Comparison of ENCODE assay signal across 1 cellular context in the genomic region with DNA sequence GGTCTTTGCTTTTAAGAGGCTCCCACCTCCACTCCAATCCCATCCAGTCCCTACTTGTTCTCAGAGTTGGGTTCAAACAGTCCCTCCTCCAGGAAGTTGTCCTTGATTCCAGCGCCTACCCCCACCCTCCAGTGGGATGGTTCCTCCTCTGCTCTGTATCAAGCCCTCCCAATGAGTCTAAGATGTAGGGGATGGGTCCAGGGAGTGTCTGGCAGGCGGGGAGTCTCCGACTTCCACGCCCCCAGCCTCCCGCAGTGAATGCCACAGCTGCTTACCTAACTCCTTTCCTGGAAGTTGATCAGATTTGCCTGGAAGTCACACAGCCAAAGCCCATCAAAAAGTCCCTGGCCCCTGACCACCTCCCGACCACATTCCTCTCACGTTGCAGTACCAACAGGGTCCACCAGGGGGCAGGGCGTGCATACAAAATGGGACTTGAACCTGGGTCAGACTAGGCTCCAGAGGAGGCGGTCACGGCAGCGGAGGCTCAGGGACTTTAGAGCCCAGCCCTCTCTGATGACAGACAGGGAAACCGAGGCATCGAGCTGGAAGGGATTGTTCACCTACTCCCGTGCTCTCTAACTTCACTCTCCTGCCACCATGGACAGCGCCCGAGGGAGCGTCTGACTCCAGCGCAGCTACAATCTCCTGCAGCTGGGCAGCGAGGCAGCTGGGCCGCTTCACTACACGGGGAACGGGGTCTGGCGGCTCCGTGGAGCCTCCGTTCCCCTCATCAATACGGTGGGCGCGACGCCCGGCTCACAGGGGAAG.
TF ChIP-seq lines count a peak whose summit lies in the region.

No MANE protein-coding gene starts in this region.

TF ChIP-seq in HepG2, 621 proteins besides CTCF, POLR2A, EP300 and RAD21 (continued from another document and continues in another):
- TF ChIP-seq, protein P1, sequence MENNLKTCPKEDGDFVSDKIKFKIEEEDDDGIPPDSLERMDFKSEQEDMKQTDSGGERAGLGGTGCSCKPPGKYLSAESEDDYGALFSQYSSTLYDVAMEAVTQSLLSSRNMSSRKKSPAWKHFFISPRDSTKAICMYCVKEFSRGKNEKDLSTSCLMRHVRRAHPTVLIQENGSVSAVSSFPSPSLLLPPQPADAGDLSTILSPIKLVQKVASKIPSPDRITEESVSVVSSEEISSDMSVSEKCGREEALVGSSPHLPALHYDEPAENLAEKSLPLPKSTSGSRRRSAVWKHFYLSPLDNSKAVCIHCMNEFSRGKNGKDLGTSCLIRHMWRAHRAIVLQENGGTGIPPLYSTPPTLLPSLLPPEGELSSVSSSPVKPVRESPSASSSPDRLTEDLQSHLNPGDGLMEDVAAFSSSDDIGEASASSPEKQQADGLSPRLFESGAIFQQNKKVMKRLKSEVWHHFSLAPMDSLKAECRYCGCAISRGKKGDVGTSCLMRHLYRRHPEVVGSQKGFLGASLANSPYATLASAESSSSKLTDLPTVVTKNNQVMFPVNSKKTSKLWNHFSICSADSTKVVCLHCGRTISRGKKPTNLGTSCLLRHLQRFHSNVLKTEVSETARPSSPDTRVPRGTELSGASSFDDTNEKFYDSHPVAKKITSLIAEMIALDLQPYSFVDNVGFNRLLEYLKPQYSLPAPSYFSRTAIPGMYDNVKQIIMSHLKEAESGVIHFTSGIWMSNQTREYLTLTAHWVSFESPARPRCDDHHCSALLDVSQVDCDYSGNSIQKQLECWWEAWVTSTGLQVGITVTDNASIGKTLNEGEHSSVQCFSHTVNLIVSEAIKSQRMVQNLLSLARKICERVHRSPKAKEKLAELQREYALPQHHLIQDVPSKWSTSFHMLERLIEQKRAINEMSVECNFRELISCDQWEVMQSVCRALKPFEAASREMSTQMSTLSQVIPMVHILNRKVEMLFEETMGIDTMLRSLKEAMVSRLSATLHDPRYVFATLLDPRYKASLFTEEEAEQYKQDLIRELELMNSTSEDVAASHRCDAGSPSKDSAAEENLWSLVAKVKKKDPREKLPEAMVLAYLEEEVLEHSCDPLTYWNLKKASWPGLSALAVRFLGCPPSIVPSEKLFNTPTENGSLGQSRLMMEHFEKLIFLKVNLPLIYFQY (CRISPR knock-in tag; IDR thresholded peaks at IDR 0.05; ENCODE audit: borderline replicate concordance) = peak; percentile 83; the same call in 1 of the 2 replicates
- TF ChIP-seq HNF4G (IDR thresholded peaks at IDR 0.05; ENCODE audit: borderline replicate concordance, low read depth, low read length) (peak; percentile 30; the same call in 1 of the 2 replicates), HNF4G (CRISPR knock-in tag; IDR thresholded peaks at IDR 0.05; ENCODE audit: borderline replicate concordance, low read depth) (no peak), ZNF530 (CRISPR knock-in tag; IDR thresholded peaks at IDR 0.05; ENCODE audit: low read depth) (no peak), THAP9 (CRISPR knock-in tag; IDR thresholded peaks at IDR 0.05; ENCODE audit: borderline replicate concordance) (no peak), ZNF615 (CRISPR knock-in tag; IDR thresholded peaks at IDR 0.05; ENCODE audit: borderline replicate concordance) (no peak), YY1 (IDR thresholded peaks at IDR 0.05; ENCODE audit: insufficient read depth, insufficient replicate concordance, low read depth, low read length) (peak; percentile 66), PHF20 (CRISPR knock-in tag; IDR thresholded peaks at IDR 0.05) (no peak; the same call in 1 of the 2 replicates), ZNF552 (CRISPR knock-in tag; IDR thresholded peaks at IDR 0.05; ENCODE audit: borderline replicate concordance) (0 out of 2 replicates have a peak, but pooled peaks have one; percentile 28), ZNF382 (CRISPR knock-in tag; IDR thresholded peaks at IDR 0.05; ENCODE audit: borderline replicate concordance) (no peak), TCF7L2 (IDR thresholded peaks at IDR 0.05; ENCODE audit: low read depth, low read length) (no peak), ZBTB1 (CRISPR knock-in tag; IDR thresholded peaks at IDR 0.05; ENCODE audit: borderline replicate concordance) (no peak), ZNF879 (CRISPR knock-in tag; IDR thresholded peaks at IDR 0.05) (no peak; the same call in 1 of the 2 replicates), POLR2G (IDR thresholded peaks at IDR 0.05; ENCODE audit: low read depth, low read length) (no peak), ZNF775 (CRISPR knock-in tag; IDR thresholded peaks at IDR 0.05; ENCODE audit: borderline replicate concordance) (no peak), THAP11 (CRISPR knock-in tag; IDR thresholded peaks at IDR 0.05) (peak; percentile 40), HDAC1 (CRISPR knock-in tag; IDR thresholded peaks at IDR 0.05) (peak; percentile 80), FIP1L1 (IDR thresholded peaks at IDR 0.05; ENCODE audit: borderline replicate concordance, insufficient read depth, low read depth, low read length) (no peak), ZBTB42 (CRISPR knock-in tag; IDR thresholded peaks at IDR 0.05) (peak; percentile 76; the same call in 1 of the 2 replicates), ZNF3 (CRISPR knock-in tag; IDR thresholded peaks at IDR 0.05) (0 out of 2 replicates have a peak, but pooled peaks have one; percentile 24), ZFP1 (CRISPR knock-in tag; IDR thresholded peaks at IDR 0.05) (0 out of 2 replicates have a peak, but pooled peaks have one; percentile 49), TOPORS (CRISPR knock-in tag; IDR thresholded peaks at IDR 0.05) (peak; percentile 75; the same call in 1 of the 2 replicates), IRX3 (CRISPR knock-in tag; IDR thresholded peaks at IDR 0.05; ENCODE audit: borderline replicate concordance, low read depth) (no peak), GTF3A (CRISPR knock-in tag; conservative IDR thresholded peaks at IDR 0.05) (no peak), SRSF4 (IDR thresholded peaks at IDR 0.05; ENCODE audit: low read depth, low read length, poor library complexity, severe bottlenecking) (no peak), ZNF234 (CRISPR knock-in tag; conservative IDR thresholded peaks at IDR 0.05) (no peak), ATAD3A (CRISPR knock-in tag; IDR thresholded peaks at IDR 0.05) (no peak), ZNF773 (CRISPR knock-in tag; IDR thresholded peaks at IDR 0.05; ENCODE audit: borderline replicate concordance) (peak; percentile 49; the same call in 1 of the 2 replicates), ZNF746 (CRISPR knock-in tag; IDR thresholded peaks at IDR 0.05) (peak; percentile 51; the same call in 1 of the 2 replicates), ARHGAP35 (CRISPR knock-in tag; IDR thresholded peaks at IDR 0.05; ENCODE audit: borderline replicate concordance) (peak; percentile 60; the same call in 1 of the 2 replicates), TMF1 (CRISPR knock-in tag; IDR thresholded peaks at IDR 0.05; ENCODE audit: low read depth) (peak; percentile 75; the same call in 1 of the 2 replicates), ZNF230 (CRISPR knock-in tag; IDR thresholded peaks at IDR 0.05) (no peak), ARID2 (CRISPR knock-in tag; IDR thresholded peaks at IDR 0.05; ENCODE audit: borderline replicate concordance) (peak; percentile 47; the same call in 1 of the 2 replicates), ADNP (CRISPR knock-in tag; IDR thresholded peaks at IDR 0.05) (peak; percentile 64; the same call in 1 of the 2 replicates), HOXA3 (CRISPR knock-in tag; IDR thresholded peaks at IDR 0.05) (no peak), NFIB (CRISPR knock-in tag; IDR thresholded peaks at IDR 0.05; ENCODE audit: borderline replicate concordance) (no peak)
- TF ChIP-seq, protein P2, sequence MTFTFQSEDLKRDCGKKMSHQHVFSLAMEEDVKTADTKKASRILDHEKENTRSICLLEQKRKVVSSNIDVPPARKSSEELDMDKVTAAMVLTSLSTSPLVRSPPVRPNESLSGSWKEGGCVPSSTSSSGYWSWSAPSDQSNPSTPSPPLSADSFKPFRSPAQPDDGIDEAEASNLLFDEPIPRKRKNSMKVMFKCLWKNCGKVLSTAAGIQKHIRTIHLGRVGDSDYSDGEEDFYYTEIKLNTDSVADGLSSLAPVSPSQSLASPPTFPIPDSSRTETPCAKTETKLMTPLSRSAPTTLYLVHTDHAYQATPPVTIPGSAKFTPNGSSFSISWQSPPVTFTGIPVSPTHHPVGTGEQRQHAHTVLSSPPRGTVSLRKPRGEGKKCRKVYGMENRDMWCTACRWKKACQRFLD (CRISPR knock-in tag; IDR thresholded peaks at IDR 0.05; ENCODE audit: borderline replicate concordance) = 0 out of 2 replicates have a peak, but pooled peaks have one; percentile 28
- TF ChIP-seq, protein P3, sequence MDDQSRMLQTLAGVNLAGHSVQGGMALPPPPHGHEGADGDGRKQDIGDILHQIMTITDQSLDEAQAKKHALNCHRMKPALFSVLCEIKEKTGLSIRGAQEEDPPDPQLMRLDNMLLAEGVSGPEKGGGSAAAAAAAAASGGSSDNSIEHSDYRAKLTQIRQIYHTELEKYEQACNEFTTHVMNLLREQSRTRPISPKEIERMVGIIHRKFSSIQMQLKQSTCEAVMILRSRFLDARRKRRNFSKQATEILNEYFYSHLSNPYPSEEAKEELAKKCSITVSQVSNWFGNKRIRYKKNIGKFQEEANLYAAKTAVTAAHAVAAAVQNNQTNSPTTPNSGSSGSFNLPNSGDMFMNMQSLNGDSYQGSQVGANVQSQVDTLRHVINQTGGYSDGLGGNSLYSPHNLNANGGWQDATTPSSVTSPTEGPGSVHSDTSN (CRISPR knock-in tag; IDR thresholded peaks at IDR 0.05; ENCODE audit: borderline replicate concordance) = no peak
- TF ChIP-seq, protein P4, sequence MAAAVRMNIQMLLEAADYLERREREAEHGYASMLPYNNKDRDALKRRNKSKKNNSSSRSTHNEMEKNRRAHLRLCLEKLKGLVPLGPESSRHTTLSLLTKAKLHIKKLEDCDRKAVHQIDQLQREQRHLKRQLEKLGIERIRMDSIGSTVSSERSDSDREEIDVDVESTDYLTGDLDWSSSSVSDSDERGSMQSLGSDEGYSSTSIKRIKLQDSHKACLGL (CRISPR knock-in tag; IDR thresholded peaks at IDR 0.05) = peak; percentile 59; the same call in 1 of the 2 replicates
- TF ChIP-seq, protein P5, sequence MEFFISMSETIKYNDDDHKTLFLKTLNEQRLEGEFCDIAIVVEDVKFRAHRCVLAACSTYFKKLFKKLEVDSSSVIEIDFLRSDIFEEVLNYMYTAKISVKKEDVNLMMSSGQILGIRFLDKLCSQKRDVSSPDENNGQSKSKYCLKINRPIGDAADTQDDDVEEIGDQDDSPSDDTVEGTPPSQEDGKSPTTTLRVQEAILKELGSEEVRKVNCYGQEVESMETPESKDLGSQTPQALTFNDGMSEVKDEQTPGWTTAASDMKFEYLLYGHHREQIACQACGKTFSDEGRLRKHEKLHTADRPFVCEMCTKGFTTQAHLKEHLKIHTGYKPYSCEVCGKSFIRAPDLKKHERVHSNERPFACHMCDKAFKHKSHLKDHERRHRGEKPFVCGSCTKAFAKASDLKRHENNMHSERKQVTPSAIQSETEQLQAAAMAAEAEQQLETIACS (CRISPR knock-in tag; IDR thresholded peaks at IDR 0.05) = no peak
- TF ChIP-seq, protein P6, sequence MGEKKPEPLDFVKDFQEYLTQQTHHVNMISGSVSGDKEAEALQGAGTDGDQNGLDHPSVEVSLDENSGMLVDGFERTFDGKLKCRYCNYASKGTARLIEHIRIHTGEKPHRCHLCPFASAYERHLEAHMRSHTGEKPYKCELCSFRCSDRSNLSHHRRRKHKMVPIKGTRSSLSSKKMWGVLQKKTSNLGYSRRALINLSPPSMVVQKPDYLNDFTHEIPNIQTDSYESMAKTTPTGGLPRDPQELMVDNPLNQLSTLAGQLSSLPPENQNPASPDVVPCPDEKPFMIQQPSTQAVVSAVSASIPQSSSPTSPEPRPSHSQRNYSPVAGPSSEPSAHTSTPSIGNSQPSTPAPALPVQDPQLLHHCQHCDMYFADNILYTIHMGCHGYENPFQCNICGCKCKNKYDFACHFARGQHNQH (CRISPR knock-in tag; IDR thresholded peaks at IDR 0.05) = peak; percentile 45; the same call in 1 of the 2 replicates
- TF ChIP-seq, protein P7, sequence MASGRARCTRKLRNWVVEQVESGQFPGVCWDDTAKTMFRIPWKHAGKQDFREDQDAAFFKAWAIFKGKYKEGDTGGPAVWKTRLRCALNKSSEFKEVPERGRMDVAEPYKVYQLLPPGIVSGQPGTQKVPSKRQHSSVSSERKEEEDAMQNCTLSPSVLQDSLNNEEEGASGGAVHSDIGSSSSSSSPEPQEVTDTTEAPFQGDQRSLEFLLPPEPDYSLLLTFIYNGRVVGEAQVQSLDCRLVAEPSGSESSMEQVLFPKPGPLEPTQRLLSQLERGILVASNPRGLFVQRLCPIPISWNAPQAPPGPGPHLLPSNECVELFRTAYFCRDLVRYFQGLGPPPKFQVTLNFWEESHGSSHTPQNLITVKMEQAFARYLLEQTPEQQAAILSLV (CRISPR knock-in tag; IDR thresholded peaks at IDR 0.05; ENCODE audit: borderline replicate concordance) = peak; percentile 12; the same call in 1 of the 2 replicates
- TF ChIP-seq, protein P8, sequence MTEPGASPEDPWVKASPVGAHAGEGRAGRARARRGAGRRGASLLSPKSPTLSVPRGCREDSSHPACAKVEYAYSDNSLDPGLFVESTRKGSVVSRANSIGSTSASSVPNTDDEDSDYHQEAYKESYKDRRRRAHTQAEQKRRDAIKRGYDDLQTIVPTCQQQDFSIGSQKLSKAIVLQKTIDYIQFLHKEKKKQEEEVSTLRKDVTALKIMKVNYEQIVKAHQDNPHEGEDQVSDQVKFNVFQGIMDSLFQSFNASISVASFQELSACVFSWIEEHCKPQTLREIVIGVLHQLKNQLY (CRISPR knock-in tag; IDR thresholded peaks at IDR 0.05) = no peak
